In genomic region chr17:28598799-28599310, GRCh38 we compare ENCODE assay signal across 8 cellular contexts. TPM values are rescaled to one million over a fixed set of nuclear protein-coding genes. Genes with fewer than 3 reads are reported as not detected.
DNase-seq lines count a peak whose midpoint lies in the region; ATAC-seq, FAIRE-seq and TF ChIP-seq lines count a peak whose summit lies in the region.

A gene with protein sequence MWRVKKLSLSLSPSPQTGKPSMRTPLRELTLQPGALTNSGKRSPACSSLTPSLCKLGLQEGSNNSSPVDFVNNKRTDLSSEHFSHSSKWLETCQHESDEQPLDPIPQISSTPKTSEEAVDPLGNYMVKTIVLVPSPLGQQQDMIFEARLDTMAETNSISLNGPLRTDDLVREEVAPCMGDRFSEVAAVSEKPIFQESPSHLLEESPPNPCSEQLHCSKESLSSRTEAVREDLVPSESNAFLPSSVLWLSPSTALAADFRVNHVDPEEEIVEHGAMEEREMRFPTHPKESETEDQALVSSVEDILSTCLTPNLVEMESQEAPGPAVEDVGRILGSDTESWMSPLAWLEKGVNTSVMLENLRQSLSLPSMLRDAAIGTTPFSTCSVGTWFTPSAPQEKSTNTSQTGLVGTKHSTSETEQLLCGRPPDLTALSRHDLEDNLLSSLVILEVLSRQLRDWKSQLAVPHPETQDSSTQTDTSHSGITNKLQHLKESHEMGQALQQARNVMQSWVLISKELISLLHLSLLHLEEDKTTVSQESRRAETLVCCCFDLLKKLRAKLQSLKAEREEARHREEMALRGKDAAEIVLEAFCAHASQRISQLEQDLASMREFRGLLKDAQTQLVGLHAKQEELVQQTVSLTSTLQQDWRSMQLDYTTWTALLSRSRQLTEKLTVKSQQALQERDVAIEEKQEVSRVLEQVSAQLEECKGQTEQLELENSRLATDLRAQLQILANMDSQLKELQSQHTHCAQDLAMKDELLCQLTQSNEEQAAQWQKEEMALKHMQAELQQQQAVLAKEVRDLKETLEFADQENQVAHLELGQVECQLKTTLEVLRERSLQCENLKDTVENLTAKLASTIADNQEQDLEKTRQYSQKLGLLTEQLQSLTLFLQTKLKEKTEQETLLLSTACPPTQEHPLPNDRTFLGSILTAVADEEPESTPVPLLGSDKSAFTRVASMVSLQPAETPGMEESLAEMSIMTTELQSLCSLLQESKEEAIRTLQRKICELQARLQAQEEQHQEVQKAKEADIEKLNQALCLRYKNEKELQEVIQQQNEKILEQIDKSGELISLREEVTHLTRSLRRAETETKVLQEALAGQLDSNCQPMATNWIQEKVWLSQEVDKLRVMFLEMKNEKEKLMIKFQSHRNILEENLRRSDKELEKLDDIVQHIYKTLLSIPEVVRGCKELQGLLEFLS (minus strand): TSS chr17:28599025. CDS start chr17:28598946, 79 bp downstream.

- peaks cover 3 to 11% of the 10 kb centered on the region in 2 donors for H3K36me3 Mint-ChIP-seq in activated T-cell treated with anti-CD3 and anti-CD28 coated beads, Interleukin-2, amount 50 U/mL, for 72 hours (ENCODE audit: insufficient read depth in 2 of 2)

- H3K9me3 ChIP-seq in KOPT-K1 (ENCODE audit: insufficient read depth, low read length, poor library complexity, severe bottlenecking) (no peaks in the 10 kb centered on the region), esophagus muscularis mucosa (no peaks in the 10 kb centered on the region), muscle layer of duodenum (ENCODE audit: control insufficient read depth in 1 of 2, low read length in 2 of 2) (no peaks in the 10 kb centered on the region)

- H3K4me1 Mint-ChIP-seq in activated T-cell treated with anti-CD3 and anti-CD28 coated beads, Interleukin-2, amount 50 U/mL, for 72 hours (ENCODE audit: low read depth), result peaks cover 24% of the 10 kb centered on the region

- H3K4me1 ChIP-seq in esophagus muscularis mucosa, result peaks cover 13 to 20% (median 16%) of the 10 kb centered on the region in 4 donors
- peaks cover 0 to 9% of the 10 kb centered on the region in 2 donors for H3K4me1 ChIP-seq in muscle layer of duodenum (ENCODE audit: control insufficient read depth in 1 of 2, insufficient read depth in 2 of 2, low read length in 2 of 2)

- no peaks in the 10 kb centered on the region for H3K27me3 Mint-ChIP-seq in activated T-cell treated with anti-CD3 and anti-CD28 coated beads, Interleukin-2, amount 50 U/mL, for 72 hours (ENCODE audit: low read depth)

- H3K4me3 ChIP-seq in esophagus muscularis mucosa (peak within 1 kb of the TSS; percentile 63 to 73 (median 66)), muscle layer of duodenum (ENCODE audit: low read depth in 1 of 2, low read length in 2 of 2) (peak within 1 kb of the TSS; percentile 62 to 88)

- intact Hi-C loops in esophagus muscularis mucosa (cut with DNase I), result loop anchor here (5.0 kb wide), 1 partner anchor 47 kb away; the partner anchor contains the start of gene UNC119

- FAIRE-seq in RCC 7860 (lab: Jason Lieb, UNC), result peak; percentile 45

- 0% methylated on average over 19 of the region's 44 CpGs for WGBS in esophagus muscularis mucosa

- peak within 1 kb of the TSS; percentile 98 for H3K27ac Mint-ChIP-seq in activated T-cell treated with anti-CD3 and anti-CD28 coated beads, Interleukin-2, amount 50 U/mL, for 72 hours

- no peaks in the 10 kb centered on the region for H3K27me3 ChIP-seq in esophagus muscularis mucosa
- no peaks in the 10 kb centered on the region for H3K27me3 ChIP-seq in muscle layer of duodenum (ENCODE audit: low read depth, low read length)

- H3K36me3 ChIP-seq in KOPT-K1 (ENCODE audit: insufficient read depth, low read length) (peaks cover 27% of the 10 kb centered on the region), esophagus muscularis mucosa (no peaks in the 10 kb centered on the region), muscle layer of duodenum (ENCODE audit: control insufficient read depth in 1 of 2, insufficient read depth in 2 of 2, low read length in 2 of 2) (peaks cover 0 to 3% of the 10 kb centered on the region in 2 donors)

- H3K9me3 Mint-ChIP-seq in activated T-cell treated with anti-CD3 and anti-CD28 coated beads, Interleukin-2, amount 50 U/mL, for 72 hours, result no peaks in the 10 kb centered on the region

- no peak for TF ChIP-seq EP300 in esophagus muscularis mucosa (IDR thresholded peaks at IDR 0.05)

- peak within 1 kb of the TSS; percentile 89 to 93 for H3K4me3 Mint-ChIP-seq in activated T-cell treated with anti-CD3 and anti-CD28 coated beads, Interleukin-2, amount 50 U/mL, for 72 hours

- H3K27ac ChIP-seq in KOPT-K1 (ENCODE audit: low read depth, low read length, poor library complexity, severe bottlenecking), result peak within 1 kb of the TSS; percentile 80
- H3K27ac ChIP-seq in esophagus muscularis mucosa (replicated peaks in 1 of 4), result peak within 1 kb of the TSS; percentile 94 to 95 (median 94)
- peak within 1 kb of the TSS; percentile 98 for H3K27ac ChIP-seq in muscle layer of duodenum (ENCODE audit: low read length)

- DNase-seq in DMS79 (lab: John Stamatoyannopoulos, UW) (peak; percentile 95), RCC 7860 (ENCODE audit: low spot score) (peak; percentile 88), esophagus muscularis mucosa (ENCODE audit: extremely low spot score) (peak; percentile 98)
- peak; percentile 96 to 99 for DNase-seq in activated T-cell treated with anti-CD3 and anti-CD28 coated beads, Interleukin-2, amount 50 U/mL, for 72 hours
- DNase-seq in stimulated activated CD8-positive, alpha-beta memory T cell treated with anti-CD3 and anti-CD28 coated beads, Interleukin-7, amount 100 ng/mL, for 24 hours (ENCODE audit: low read depth), result peak; percentile 83

- TF ChIP-seq POLR2A in esophagus muscularis mucosa (IDR thresholded peaks at IDR 0.05; ENCODE audit: low read depth), result peak; percentile 84

- peak; percentile 81 for ATAC-seq in GM21786 (IDR thresholded peaks at IDR 0.05; ENCODE audit: unreplicated experiment)
- peak; percentile 91 to 92 for ATAC-seq in activated T-cell treated with anti-CD3 and anti-CD28 coated beads, Interleukin-2, amount 50 U/mL, for 72 hours (replicated peaks in 1 of 2)

- TF ChIP-seq CTCF in esophagus muscularis mucosa (IDR thresholded peaks at IDR 0.05), result no peak

RNA-seq across cellular contexts. Expression of the gene that starts here (rescaled TPM):
- total RNA-seq in activated T-cell treated with anti-CD3 and anti-CD28 coated beads, Interleukin-2, amount 50 U/mL, for 72 hours, result 100 to 1,000 TPM; 134 to 141 TPM
- total RNA-seq in esophagus muscularis mucosa, result 1 to 10 TPM in 1 of 4 donors, under 1 TPM in 3; 0.83 to 1.7 (median 0.97) TPM

Comparison
In these comparisons a context has a peak if more than half of its experiments do, and no peak if none do; other contexts are left out.
1. Peak in every context shown above with its lines: DNase-seq, ATAC-seq, H3K4me3 ChIP-seq and H3K27ac ChIP-seq.
2. RNA of the gene that starts here (total RNA-seq): 134 to 141 TPM in activated T-cell treated with anti-CD3 and anti-CD28 coated beads, Interleukin-2, amount 50 U/mL, for 72 hours; 0.83 to 1.7 TPM in esophagus muscularis mucosa; every median in the first group is over 10 times any median in the second.